15 cellular contexts compared by ENCODE assay signal in genomic region chr21:14889080-14889805, GRCh38.
DNase-seq lines count a peak whose midpoint lies in the region; ATAC-seq, FAIRE-seq and TF ChIP-seq lines count a peak whose summit lies in the region.
"Had no signal": no experiment of that assay in that cellular context is flagged by ENCODE, and none has a peak within 500 bp of the region (broad histone marks: within the 10 kb centered on the region; RNA-seq: fewer than 3 reads in every experiment).

No MANE protein-coding gene starts in this region.

- H3K27me3 Mint-ChIP-seq in activated naive CD4-positive, alpha-beta T cell treated with anti-CD3 and anti-CD28 coated beads, Interleukin-2, amount 10 ng/mL, durations not matched to agents 7 days and 5 days: no peaks in the 10 kb centered on the region
- no peaks in the 10 kb centered on the region for H3K27me3 Mint-ChIP-seq in T-helper 17 cell
- H3K27me3 Mint-ChIP-seq: activated naive CD8-positive, alpha-beta T cell treated with anti-CD3 and anti-CD28 coated beads, Interleukin-2, amount 10 ng/mL, durations not matched to agents 7 days and 5 days had no signal

- peaks cover 10 to 20% (median 17%) of the 10 kb centered on the region in 10 experiments; a peak in 18 of 20 replicates for H3K4me1 ChIP-seq in BLaER1 treated with 17β-estradiol and CSF1 and Interleukin-3, amounts not matched to agents 10 nM and 100 nM
- H3K4me1 ChIP-seq in mucosa of descending colon (ENCODE audit: low read depth) (no peaks in the 10 kb centered on the region), left ventricle myocardium inferior (peaks cover 12% of the 10 kb centered on the region)

- no peak overlapping the region for H3K27ac ChIP-seq in BLaER1 treated with 17β-estradiol and CSF1 and Interleukin-3, amounts not matched to agents 10 nM and 100 nM
- no peak overlapping the region for H3K27ac ChIP-seq in left ventricle myocardium inferior (replicated peaks)
- H3K27ac ChIP-seq: KMS-11, upper lobe of left lung had no signal

- H3K4me3 Mint-ChIP-seq in activated naive CD4-positive, alpha-beta T cell treated with anti-CD3 and anti-CD28 coated beads, Interleukin-2, amount 10 ng/mL, durations not matched to agents 7 days and 5 days: no peak overlapping the region
- no peak overlapping the region for H3K4me3 Mint-ChIP-seq in T-helper 17 cell
- H3K4me3 Mint-ChIP-seq: activated naive CD8-positive, alpha-beta T cell treated with anti-CD3 and anti-CD28 coated beads, Interleukin-2, amount 10 ng/mL, durations not matched to agents 7 days and 5 days; T-helper 2 cell treated with Interferon-gamma antibody and Interleukin-4, amounts not matched to agents 5 μg/mL and 100 μg/mL, for 36 hours had no signal

- no peaks in the 10 kb centered on the region for H3K36me3 Mint-ChIP-seq in activated naive CD4-positive, alpha-beta T cell treated with anti-CD3 and anti-CD28 coated beads, Interleukin-2, amount 10 ng/mL, durations not matched to agents 7 days and 5 days
- H3K36me3 Mint-ChIP-seq in T-helper 17 cell (ENCODE audit: low read depth): no peaks in the 10 kb centered on the region
- H3K36me3 Mint-ChIP-seq: activated naive CD8-positive, alpha-beta T cell treated with anti-CD3 and anti-CD28 coated beads, Interleukin-2, amount 10 ng/mL, durations not matched to agents 7 days and 5 days had no signal

- TF ChIP-seq CTCF in bronchial epithelial cell (IDR thresholded peaks at IDR 0.05; ENCODE audit: insufficient read depth, low read length, severe bottlenecking) (no peak), mucosa of descending colon (IDR thresholded peaks at IDR 0.05) (no peak), left ventricle myocardium inferior (IDR thresholded peaks at IDR 0.05; ENCODE audit: borderline replicate concordance) (no peak)

- no peaks in the 10 kb centered on the region for H3K4me1 Mint-ChIP-seq in activated naive CD4-positive, alpha-beta T cell treated with anti-CD3 and anti-CD28 coated beads, Interleukin-2, amount 10 ng/mL, durations not matched to agents 7 days and 5 days
- peaks cover 7% of the 10 kb centered on the region for H3K4me1 Mint-ChIP-seq in T-helper 17 cell

- no peak for FAIRE-seq in bronchial epithelial cell (lab: Jason Lieb, UNC)
- no peak for FAIRE-seq in HTR-8/SVneo (lab: Jason Lieb, UNC)

- no peaks in the 10 kb centered on the region for H3K27me3 ChIP-seq in BLaER1 treated with 17β-estradiol and CSF1 and Interleukin-3, amounts not matched to agents 10 nM and 100 nM
- H3K27me3 ChIP-seq in bronchial epithelial cell (ENCODE audit: control insufficient read depth, insufficient read depth, low read length): no peaks in the 10 kb centered on the region
- no peaks in the 10 kb centered on the region for H3K27me3 ChIP-seq in left ventricle myocardium inferior (ENCODE audit: low read depth)
- H3K27me3 ChIP-seq: upper lobe of left lung had no signal

- CTCF ChIA-PET in activated naive CD4-positive, alpha-beta T cell treated with anti-CD3 and anti-CD28 coated beads, Interleukin-2, amount 10 ng/mL, durations not matched to agents 7 days and 5 days (lab: Charles Lee): no interaction called here

- peak; percentile 90 for ATAC-seq in mucosa of descending colon
- no peak for ATAC-seq in T-helper 17 cell

- H3K9me3 ChIP-seq in BLaER1 treated with 17β-estradiol and CSF1 and Interleukin-3, amounts not matched to agents 10 nM and 100 nM (replicated peaks in 1 of 11): peaks cover 0 to 7% (median 0%) of the 10 kb centered on the region in 11 experiments; a peak in 2 of 22 replicates
- H3K9me3 ChIP-seq in mucosa of descending colon (no peaks in the 10 kb centered on the region), left ventricle myocardium inferior (replicated peaks) (no peaks in the 10 kb centered on the region), T-helper 17 cell (ENCODE audit: control insufficient read depth, low read length, poor library complexity, severe bottlenecking) (no peaks in the 10 kb centered on the region)
- H3K9me3 ChIP-seq: upper lobe of left lung had no signal

- H3K9me3 Mint-ChIP-seq in activated naive CD4-positive, alpha-beta T cell treated with anti-CD3 and anti-CD28 coated beads, Interleukin-2, amount 10 ng/mL, durations not matched to agents 7 days and 5 days: no peaks in the 10 kb centered on the region
- H3K9me3 Mint-ChIP-seq: T-helper 2 cell treated with Interferon-gamma antibody and Interleukin-4, amounts not matched to agents 5 μg/mL and 100 μg/mL, for 36 hours had no signal

- no peaks in the 10 kb centered on the region for H3K36me3 ChIP-seq in BLaER1 treated with 17β-estradiol and CSF1 and Interleukin-3, amounts not matched to agents 10 nM and 100 nM
- H3K36me3 ChIP-seq in bronchial epithelial cell (ENCODE audit: control insufficient read depth, insufficient read depth, low read length) (no peaks in the 10 kb centered on the region), mucosa of descending colon (ENCODE audit: low read depth) (no peaks in the 10 kb centered on the region), left ventricle myocardium inferior (no peaks in the 10 kb centered on the region)
- H3K36me3 ChIP-seq: upper lobe of left lung had no signal

- H3K4me2 ChIP-seq in BLaER1 treated with 17β-estradiol and CSF1 and Interleukin-3, amounts not matched to agents 10 nM and 100 nM: peak overlapping the region; percentile 11 to 80 (median 54); a peak in 19 of 22 replicates
- H3K4me2 ChIP-seq: KMS-11 had no signal

- H3K9ac ChIP-seq in BLaER1 treated with 17β-estradiol and CSF1 and Interleukin-3, amounts not matched to agents 10 nM and 100 nM: no peak overlapping the region
- H3K9ac ChIP-seq: KMS-11 had no signal

- no peak overlapping the region for H3K27ac Mint-ChIP-seq in activated naive CD4-positive, alpha-beta T cell treated with anti-CD3 and anti-CD28 coated beads, Interleukin-2, amount 10 ng/mL, durations not matched to agents 7 days and 5 days
- H3K27ac Mint-ChIP-seq in T-helper 17 cell: no peak overlapping the region
- H3K27ac Mint-ChIP-seq: activated naive CD8-positive, alpha-beta T cell treated with anti-CD3 and anti-CD28 coated beads, Interleukin-2, amount 10 ng/mL, durations not matched to agents 7 days and 5 days; T-helper 2 cell treated with Interferon-gamma antibody and Interleukin-4, amounts not matched to agents 5 μg/mL and 100 μg/mL, for 36 hours had no signal

- intact Hi-C loops in mucosa of descending colon (cut with DNase I, micrococcal nuclease) (no loop called here), left ventricle myocardium inferior (cut with micrococcal nuclease) (no loop called here)

- no peak overlapping the region for H3K4me3 ChIP-seq in BLaER1 treated with 17β-estradiol and CSF1 and Interleukin-3, amounts not matched to agents 10 nM and 100 nM
- H3K4me3 ChIP-seq in bronchial epithelial cell (ENCODE audit: low read depth, low read length) (no peak overlapping the region), mucosa of descending colon (no peak overlapping the region), left ventricle myocardium inferior (no peak overlapping the region)
- H3K4me3 ChIP-seq: upper lobe of left lung had no signal

- no peaks in the 10 kb centered on the region; a peak in 1 of 22 replicates for H4K20me1 ChIP-seq in BLaER1 treated with 17β-estradiol and CSF1 and Interleukin-3, amounts not matched to agents 10 nM and 100 nM

- DNase-seq in M059J (ENCODE audit: low read depth): peak; percentile 72
- peak; percentile 43 for DNase-seq in bronchial epithelial cell (ENCODE audit: low read depth)
- peak in 1 of 3 donors; percentile 76 for DNase-seq in mucosa of descending colon
- no peak for DNase-seq in activated naive CD4-positive, alpha-beta T cell treated with anti-CD3 and anti-CD28 coated beads, Interleukin-2, amount 10 ng/mL, durations not matched to agents 7 days and 5 days
- DNase-seq in HTR-8/SVneo (ENCODE audit: insufficient read length, low spot score): no peak
- DNase-seq in left ventricle myocardium inferior: no peak
- no peak for DNase-seq in T-helper 17 cell
- DNase-seq: activated naive CD8-positive, alpha-beta T cell treated with anti-CD3 and anti-CD28 coated beads, Interleukin-2, amount 10 ng/mL, durations not matched to agents 7 days and 5 days; AML-193; effector CD8-positive, alpha-beta T cell; NCI-H2171; upper lobe of left lung had no signal

Comparison
In these comparisons a context has a peak if more than half of its experiments do, and no peak if none do; other contexts are left out.
1. DNase-seq: peak in M059J (single experiment) and bronchial epithelial cell (single experiment); none in activated naive CD4-positive, alpha-beta T cell treated with anti-CD3 and anti-CD28 coated beads, Interleukin-2, amount 10 ng/mL, durations not matched to agents 7 days and 5 days (single experiment), HTR-8/SVneo (single experiment), left ventricle myocardium inferior (single experiment) and T-helper 17 cell (0 of 3).